Comparison of ENCODE assay signal across 6 cellular contexts in the genomic region with DNA sequence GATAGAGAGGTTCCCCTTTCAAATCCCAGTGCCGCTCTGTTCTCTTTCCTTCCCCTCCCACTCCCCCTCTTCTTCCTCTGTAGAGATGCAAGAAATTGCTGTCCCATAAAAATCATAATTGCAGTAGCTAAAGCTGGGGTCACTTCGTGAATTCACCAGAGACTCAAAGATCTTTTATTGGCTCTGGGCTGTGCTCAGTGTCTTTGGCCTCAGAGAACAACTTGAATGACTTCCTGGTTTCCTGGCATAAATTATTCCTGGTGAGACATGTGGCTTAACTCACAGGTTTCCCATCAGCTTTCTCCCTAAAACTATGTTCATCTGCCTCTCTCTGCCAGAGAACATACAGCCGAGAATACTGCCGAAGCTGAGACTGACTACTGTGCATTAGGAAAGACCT. TPM values are rescaled to one million over a fixed set of nuclear protein-coding genes. Genes with fewer than 3 reads are reported as not detected.
A peak's percentile ranks its signal among the peaks of the same experiment; 100 is the strongest.
DNase-seq lines count a peak whose midpoint lies in the region; ATAC-seq, FAIRE-seq and TF ChIP-seq lines count a peak whose summit lies in the region.
"Not testable (repeated sequence)": the region's sequence is repeated elsewhere in the genome, so short reads cannot be mapped to it uniquely, and the experiment has no call there.

No MANE protein-coding gene starts in this region.

- POLR2A ChIA-PET in K562 (lab: Yijun Ruan, JAX) = not testable (repeated sequence)

- not testable (repeated sequence) for H3K9ac ChIP-seq in K562 (ENCODE audit: insufficient read depth in 1 of 2, low read depth in 2 of 2, low read length in 2 of 2); skeletal muscle tissue (ENCODE audit: low read depth in 1 of 3, low read length in 3 of 3)

- H3K27ac ChIP-seq in VCaP (peak overlapping the region; percentile 85; the same call in 1 of the 2 replicates), skeletal muscle tissue (ENCODE audit: low read depth, low read length) (peak overlapping the region; percentile 71)
- not testable (repeated sequence) for H3K27ac ChIP-seq in K562 (ENCODE audit: extremely low read depth, low read depth, low read length)

- peaks cover 55 to 59% of the 10 kb centered on the region in 2 donors for H3K36me3 Mint-ChIP-seq in CD14-positive monocyte
- H3K36me3 Mint-ChIP-seq in nephron progenitor cell (ENCODE audit: low read depth) = peaks cover 37% of the 10 kb centered on the region

- H3K27me3 Mint-ChIP-seq in CD14-positive monocyte (ENCODE audit: low read depth in 3 of 3); nephron progenitor cell (ENCODE audit: low read depth, poor library complexity): not testable (repeated sequence)

- not testable (repeated sequence) for H3K4me1 ChIP-seq in K562 (replicated peaks in 1 of 2; ENCODE audit: control insufficient read depth in 2 of 2, insufficient read depth in 2 of 2, low read length in 2 of 2)
- H3K4me1 ChIP-seq in skeletal muscle tissue (ENCODE audit: control insufficient read depth in 3 of 3, insufficient read depth in 3 of 3, low read length in 3 of 3) = peaks cover 0 to 29% (median 26%) of the 10 kb centered on the region in 3 donors

- not testable (repeated sequence) for H4K20me1 ChIP-seq in K562 (replicated peaks; ENCODE audit: control insufficient read depth, insufficient read depth, low read length)

- not testable (repeated sequence) for TF ChIP-seq RAD21 in K562 (CRISPR knock-in tag; conservative IDR thresholded peaks at IDR 0.05 in 1 of 2, IDR thresholded peaks at IDR 0.05 in 1 of 2)

- H3K4me2 ChIP-seq in K562 (ENCODE audit: insufficient read depth, low read length) = not testable (repeated sequence)

- not testable (repeated sequence) for TF ChIP-seq CTCF in CD14-positive monocyte (IDR thresholded peaks at IDR 0.05); VCaP (conservative IDR thresholded peaks at IDR 0.05); K562 (IDR thresholded peaks at IDR 0.05 in 2 of 3, conservative IDR thresholded peaks at IDR 0.05 in 1 of 3; ENCODE audit: insufficient read depth in 2 of 3, low read depth in 1 of 3, low read length in 3 of 3); nephron progenitor cell (IDR thresholded peaks at IDR 0.05)

- H3K27ac Mint-ChIP-seq in CD14-positive monocyte (peak overlapping the region; percentile 76 to 98 (median 90)), nephron progenitor cell (peak overlapping the region; percentile 93)

- CTCF ChIA-PET in K562 (lab: Yijun Ruan, JAX; ENCODE audit: low intra/inter-chr PET ratio) = not testable (repeated sequence)

- not testable (repeated sequence) for H3K4me3 Mint-ChIP-seq in CD14-positive monocyte, nephron progenitor cell

- not testable (repeated sequence) for H3K9me1 ChIP-seq in K562 (ENCODE audit: control insufficient read depth, insufficient read depth, low read length)

- H3K9me3 Mint-ChIP-seq in CD14-positive monocyte, nephron progenitor cell: not testable (repeated sequence)

- H3K36me3 ChIP-seq in K562 (ENCODE audit: control insufficient read depth, insufficient read depth, low read length) = not testable (repeated sequence)
- H3K36me3 ChIP-seq in skeletal muscle tissue (ENCODE audit: control insufficient read depth in 3 of 3, insufficient read depth in 3 of 3, low read length in 3 of 3) = peaks cover 5 to 18% (median 11%) of the 10 kb centered on the region in 3 donors

- in situ Hi-C loops in K562 (cut with MboI) = not testable (repeated sequence)

- peak; percentile 70 for FAIRE-seq in K562 (lab: Jason Lieb, UNC)

- BruUV-seq in K562 (replicated peaks; lab: Mats Ljungman, UMichigan) = not testable (repeated sequence)

- not testable (repeated sequence) for H3K4me3 ChIP-seq in K562; skeletal muscle tissue (ENCODE audit: low read length in 3 of 3)

- 73% methylated on average over 3 of the region's 4 CpGs for WGBS in K562 (ENCODE audit: insufficient coverage, low coverage, missing lambda C conversion rate)

- DNase-seq in CD14-positive monocyte (ENCODE audit: low spot score); K562 (ENCODE audit: extremely low read depth in 1 of 4, low spot score in 3 of 4); left colon; nephron progenitor cell: not testable (repeated sequence)

- ATAC-seq in K562 = not testable (repeated sequence)
- peak; percentile 67 for ATAC-seq in left colon

- H2AFZ ChIP-seq in K562 (ENCODE audit: low read depth, low read length) = not testable (repeated sequence)

- peaks cover 19% of the 10 kb centered on the region for H3K4me1 Mint-ChIP-seq in CD14-positive monocyte
- H3K4me1 Mint-ChIP-seq in nephron progenitor cell = peaks cover 11% of the 10 kb centered on the region

- H3K27me3 ChIP-seq in K562 (ENCODE audit: control insufficient read depth in 2 of 2, insufficient read depth in 2 of 2, low read length in 2 of 2); skeletal muscle tissue (ENCODE audit: control insufficient read depth in 3 of 3, insufficient read depth in 3 of 3, low read length in 3 of 3): not testable (repeated sequence)

- intact Hi-C loops in CD14-positive monocyte (cut with micrococcal nuclease); K562 (cut with micrococcal nuclease); left colon (cut with DNase I, micrococcal nuclease): not testable (repeated sequence)

- not testable (repeated sequence) for TF ChIP-seq POLR2A in K562 (conservative IDR thresholded peaks at IDR 0.05)

- not testable (repeated sequence) for H3K9me3 ChIP-seq in K562 (replicated peaks; ENCODE audit: control insufficient read depth, insufficient read depth, low read depth, low read length); skeletal muscle tissue (ENCODE audit: control insufficient read depth in 3 of 3, low read length in 3 of 3)

- not testable (repeated sequence) for TF ChIP-seq EP300 in K562 (IDR thresholded peaks at IDR 0.05; ENCODE audit: low read length)

- H3K79me2 ChIP-seq in K562 (ENCODE audit: control insufficient read depth, insufficient read depth, low read length) = not testable (repeated sequence)

RNA-seq across cellular contexts. Expression of gene LIMK2, which starts 7.1 kb away (rescaled TPM):
- polyA plus RNA-seq in CD14-positive monocyte (10 to 100 TPM in 1 of 2 donors, 1 to 10 TPM in 1; 5.5 to 10.1 TPM), K562 (2011; rRNA removed) (4.3 and 6.6 TPM in 2 replicates), K562 (2014; fragmentation: Illumina TruSeq; extraction: Trizol) (12.0 and 12.3 TPM in 2 replicates), K562 (2014; fragmentation: Nextera tagmentation; extraction: Ambion mirVana) (1 to 10 TPM; 1.1 to 1.3 TPM), K562 (2014; rRNA removed) (5.9 and 9.0 TPM in 2 replicates)
- 40.3 and 41.1 TPM in 2 replicates for total RNA-seq in K562 (2011; cell fraction: chromatin; rRNA removed; ENCODE audit: low replicate concordance)
- total RNA-seq in K562 (2011; cell fraction: nucleolus; rRNA removed) = 17.3 and 19.1 TPM in 2 replicates
- 26.4 and 30.2 TPM in 2 replicates for total RNA-seq in K562 (2011; cell fraction: nucleoplasm; rRNA removed)
- total RNA-seq in K562 (2014; rRNA removed) (11.1 and 14.5 TPM in 2 replicates), K562 (2014; rRNA removed; fragmentation: Illumina TruSeq; extraction: Trizol) (8.0 and 8.5 TPM in 2 replicates), K562 (2015; rRNA removed; fragmentation: Illumina TruSeq; extraction: Trizol) (7.9 and 8.9 TPM in 2 replicates), K562 (2021) (14.2 TPM in 2 replicates), left colon (100 to 1,000 TPM; 102 to 142 TPM), skeletal muscle tissue (15.7 TPM)
- 5.3 and 5.8 TPM in 2 replicates for polyA plus RNA-seq in K562 (2011; cell fraction: cytosol; rRNA removed)
- 12.7 and 15.5 TPM in 2 replicates for polyA plus RNA-seq in K562 (2011; cell fraction: nucleus; rRNA removed)
- 8.8 and 9.2 TPM in 2 replicates for polyA plus RNA-seq in K562 (2012)
- polyA minus RNA-seq in K562 (2011; rRNA and poly(A)+ RNA removed) = 7.1 and 8.2 TPM in 2 replicates
- polyA minus RNA-seq in K562 (2011; cell fraction: cytosol; rRNA and poly(A)+ RNA removed) = 3.5 and 3.9 TPM in 2 replicates
- polyA minus RNA-seq in K562 (2011; cell fraction: nucleus; rRNA and poly(A)+ RNA removed) = 7.9 and 14.3 TPM in 2 replicates

RNA-seq across cellular contexts. Expression of gene RNF185, which starts 45.1 kb away (rescaled TPM):
- polyA plus RNA-seq in CD14-positive monocyte = 10 to 100 TPM; 26.1 to 26.5 TPM
- 16.7 and 17.6 TPM in 2 replicates for total RNA-seq in K562 (2011; cell fraction: chromatin; rRNA removed; ENCODE audit: low replicate concordance)
- total RNA-seq in K562 (2011; cell fraction: nucleolus; rRNA removed) = 11.6 and 13.5 TPM in 2 replicates
- total RNA-seq in K562 (2011; cell fraction: nucleoplasm; rRNA removed) = 13.2 and 14.4 TPM in 2 replicates
- 6.5 and 8.4 TPM in 2 replicates for total RNA-seq in K562 (2014; rRNA removed)
- total RNA-seq in K562 (2014; rRNA removed; fragmentation: Illumina TruSeq; extraction: Trizol) = 9.3 and 9.5 TPM in 2 replicates
- 10.8 and 12.5 TPM in 2 replicates for total RNA-seq in K562 (2015; rRNA removed; fragmentation: Illumina TruSeq; extraction: Trizol)
- total RNA-seq in K562 (2021) = 11.1 and 11.8 TPM in 2 replicates
- polyA plus RNA-seq in K562 (2011; rRNA removed) = 17.6 and 18.3 TPM in 2 replicates
- 12.6 and 14.4 TPM in 2 replicates for polyA plus RNA-seq in K562 (2011; cell fraction: cytosol; rRNA removed)
- polyA plus RNA-seq in K562 (2011; cell fraction: nucleus; rRNA removed) = 22.5 and 24.9 TPM in 2 replicates
- 10.8 and 23.1 TPM in 2 replicates for polyA plus RNA-seq in K562 (2012)
- 14.2 and 17.1 TPM in 2 replicates for polyA plus RNA-seq in K562 (2014; fragmentation: Illumina TruSeq; extraction: Trizol)
- polyA plus RNA-seq in K562 (2014; fragmentation: Nextera tagmentation; extraction: Ambion mirVana) = 1 to 10 TPM; 6.7 to 9.3 TPM
- polyA plus RNA-seq in K562 (2014; rRNA removed) = 15.2 and 15.5 TPM in 2 replicates
- 7.0 and 9.9 TPM in 2 replicates for polyA minus RNA-seq in K562 (2011; rRNA and poly(A)+ RNA removed)
- 3.9 and 4.7 TPM in 2 replicates for polyA minus RNA-seq in K562 (2011; cell fraction: cytosol; rRNA and poly(A)+ RNA removed)
- 4.6 and 5.1 TPM in 2 replicates for polyA minus RNA-seq in K562 (2011; cell fraction: nucleus; rRNA and poly(A)+ RNA removed)
- 10 to 100 TPM; 36.6 to 40.5 TPM for total RNA-seq in left colon
- 17.2 TPM for total RNA-seq in skeletal muscle tissue
